ENCODE assay signal across 20 cellular contexts in the genomic region with DNA sequence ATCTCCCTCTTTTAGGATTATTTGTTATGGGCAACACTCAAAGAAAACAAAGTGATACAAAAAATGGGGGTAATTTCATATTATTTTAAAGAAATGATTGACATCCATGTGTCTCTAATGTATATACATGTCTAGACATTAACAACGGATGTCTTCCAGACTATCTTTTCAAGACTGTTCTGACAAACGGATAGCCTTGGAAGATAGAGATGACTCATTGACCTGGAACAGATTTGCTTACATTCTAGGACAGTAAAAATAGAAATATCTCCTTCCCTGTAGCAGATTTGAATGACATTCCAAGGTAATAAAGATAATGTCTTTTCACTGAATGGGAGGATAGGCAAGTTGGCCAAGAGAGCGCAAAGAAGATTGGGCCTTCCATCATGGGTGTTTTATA. TPM values are rescaled to one million over a fixed set of nuclear protein-coding genes. Genes with fewer than 3 reads are reported as not detected.
"Had no signal": no experiment of that assay in that cellular context is flagged by ENCODE, and none has a peak within 500 bp of the region (broad histone marks: within the 10 kb centered on the region; RNA-seq: fewer than 3 reads in every experiment).

No MANE protein-coding gene starts in this region.

- H3K4me3 ChIP-seq: esophagus squamous epithelium, neural progenitor cell, tibial nerve, vagina had no signal

- H3K4me1 ChIP-seq: esophagus squamous epithelium, neural progenitor cell, tibial nerve, vagina had no signal

- DNase-seq: activated B cell treated with CpG ODN at 0.5 μM for 24 hours; activated CD4-positive, alpha-beta memory T cell treated with anti-CD3 and anti-CD28 coated beads, Interleukin-2, amount 10 ng/mL, durations not matched to agents 7 days and 5 days; activated CD4-positive, alpha-beta T cell treated with anti-CD3 and anti-CD28 coated beads for 4 hours; activated naive CD4-positive, alpha-beta T cell treated with anti-CD3 and anti-CD28 coated beads, Interleukin-2, amount 10 ng/mL, durations not matched to agents 7 days and 5 days; activated naive CD8-positive, alpha-beta T cell treated with anti-CD3 and anti-CD28 coated beads, Interleukin-2, amount 50 U/mL, for 24 hours; activated T-cell treated with anti-CD3 and anti-CD28 coated beads, Interleukin-2, amount 50 U/mL, for 1 hour; aorta; cerebellar nuclear complex; effector CD8-positive, alpha-beta T cell; esophagus squamous epithelium; left cardiac atrium; mesendoderm; naive thymus-derived CD4-positive, alpha-beta T cell; stimulated activated CD4-positive, alpha-beta T cell treated with anti-CD3 and anti-CD28 coated beads, Interleukin-2, amount 100 ng/mL, for 24 hours; T-helper 9 cell had no signal

- H3K36me3 Mint-ChIP-seq: activated naive CD4-positive, alpha-beta T cell treated with anti-CD3 and anti-CD28 coated beads, Interleukin-2, amount 10 ng/mL, durations not matched to agents 7 days and 5 days; naive thymus-derived CD4-positive, alpha-beta T cell; neural progenitor cell had no signal

- H3K4me3 Mint-ChIP-seq: activated B cell treated with CpG ODN at 0.5 μM for 24 hours; activated CD4-positive, alpha-beta memory T cell treated with anti-CD3 and anti-CD28 coated beads, Interleukin-2, amount 10 ng/mL, durations not matched to agents 7 days and 5 days; activated naive CD4-positive, alpha-beta T cell treated with anti-CD3 and anti-CD28 coated beads, Interleukin-2, amount 10 ng/mL, durations not matched to agents 7 days and 5 days; activated naive CD8-positive, alpha-beta T cell treated with anti-CD3 and anti-CD28 coated beads, Interleukin-2, amount 50 U/mL, for 24 hours; naive thymus-derived CD4-positive, alpha-beta T cell; neural progenitor cell; stimulated activated naive CD8-positive, alpha-beta T cell treated with anti-CD3 and anti-CD28 coated beads, Interleukin-15, Interleukin-2, amounts not matched to agents 100 ng/mL and 50 ng/mL, for 24 hours had no signal

- H2AFZ ChIP-seq: neural progenitor cell had no signal

- H3K27me3 ChIP-seq: esophagus squamous epithelium, neural progenitor cell, tibial nerve, vagina had no signal

- H3K4me1 Mint-ChIP-seq: activated B cell treated with CpG ODN at 0.5 μM for 24 hours; activated CD4-positive, alpha-beta memory T cell treated with anti-CD3 and anti-CD28 coated beads, Interleukin-2, amount 10 ng/mL, durations not matched to agents 7 days and 5 days; activated naive CD4-positive, alpha-beta T cell treated with anti-CD3 and anti-CD28 coated beads, Interleukin-2, amount 10 ng/mL, durations not matched to agents 7 days and 5 days; activated naive CD8-positive, alpha-beta T cell treated with anti-CD3 and anti-CD28 coated beads, Interleukin-2, amount 50 U/mL, for 24 hours; naive thymus-derived CD4-positive, alpha-beta T cell; neural progenitor cell had no signal

- ATAC-seq: activated naive CD8-positive, alpha-beta T cell treated with anti-CD3 and anti-CD28 coated beads, Interleukin-2, amount 50 U/mL, for 24 hours; left cardiac atrium; naive thymus-derived CD4-positive, alpha-beta T cell had no signal

- H3K9ac ChIP-seq: neural progenitor cell had no signal

- H3K27ac Mint-ChIP-seq: activated B cell treated with CpG ODN at 0.5 μM for 24 hours; activated CD4-positive, alpha-beta memory T cell treated with anti-CD3 and anti-CD28 coated beads, Interleukin-2, amount 10 ng/mL, durations not matched to agents 7 days and 5 days; activated naive CD4-positive, alpha-beta T cell treated with anti-CD3 and anti-CD28 coated beads, Interleukin-2, amount 10 ng/mL, durations not matched to agents 7 days and 5 days; activated naive CD8-positive, alpha-beta T cell treated with anti-CD3 and anti-CD28 coated beads, Interleukin-2, amount 50 U/mL, for 24 hours; naive thymus-derived CD4-positive, alpha-beta T cell; neural progenitor cell; progenitor cell of endocrine pancreas; stimulated activated naive CD8-positive, alpha-beta T cell treated with anti-CD3 and anti-CD28 coated beads, Interleukin-15, Interleukin-2, amounts not matched to agents 100 ng/mL and 50 ng/mL, for 24 hours had no signal

- H3K9me3 ChIP-seq: esophagus squamous epithelium, tibial nerve, vagina had no signal

- H3K4me2 ChIP-seq: neural progenitor cell had no signal

- H3K36me3 ChIP-seq: esophagus squamous epithelium, neural progenitor cell, tibial nerve, vagina had no signal

- H3K9me3 Mint-ChIP-seq: activated B cell treated with CpG ODN at 0.5 μM for 24 hours; activated CD4-positive, alpha-beta memory T cell treated with anti-CD3 and anti-CD28 coated beads, Interleukin-2, amount 10 ng/mL, durations not matched to agents 7 days and 5 days; activated naive CD4-positive, alpha-beta T cell treated with anti-CD3 and anti-CD28 coated beads, Interleukin-2, amount 10 ng/mL, durations not matched to agents 7 days and 5 days; neural progenitor cell; stimulated activated naive CD8-positive, alpha-beta T cell treated with anti-CD3 and anti-CD28 coated beads, Interleukin-15, Interleukin-2, amounts not matched to agents 100 ng/mL and 50 ng/mL, for 24 hours had no signal

- H3K27ac ChIP-seq: esophagus squamous epithelium, neural progenitor cell, tibial nerve, vagina had no signal

- H3K27me3 Mint-ChIP-seq: activated B cell treated with CpG ODN at 0.5 μM for 24 hours; activated CD4-positive, alpha-beta memory T cell treated with anti-CD3 and anti-CD28 coated beads, Interleukin-2, amount 10 ng/mL, durations not matched to agents 7 days and 5 days; activated naive CD4-positive, alpha-beta T cell treated with anti-CD3 and anti-CD28 coated beads, Interleukin-2, amount 10 ng/mL, durations not matched to agents 7 days and 5 days; activated naive CD8-positive, alpha-beta T cell treated with anti-CD3 and anti-CD28 coated beads, Interleukin-2, amount 50 U/mL, for 24 hours; naive thymus-derived CD4-positive, alpha-beta T cell; progenitor cell of endocrine pancreas; stimulated activated naive CD8-positive, alpha-beta T cell treated with anti-CD3 and anti-CD28 coated beads, Interleukin-15, Interleukin-2, amounts not matched to agents 100 ng/mL and 50 ng/mL, for 24 hours had no signal

RNA-seq across cellular contexts. Expression of gene SLITRK6, which starts 26.2 kb away (rescaled TPM):
- total RNA-seq: activated B cell treated with CpG ODN at 0.5 μM for 24 hours; activated CD4-positive, alpha-beta memory T cell treated with anti-CD3 and anti-CD28 coated beads, Interleukin-2, amount 10 ng/mL, durations not matched to agents 7 days and 5 days; naive thymus-derived CD4-positive, alpha-beta T cell had no signal
